In the genomic region with DNA sequence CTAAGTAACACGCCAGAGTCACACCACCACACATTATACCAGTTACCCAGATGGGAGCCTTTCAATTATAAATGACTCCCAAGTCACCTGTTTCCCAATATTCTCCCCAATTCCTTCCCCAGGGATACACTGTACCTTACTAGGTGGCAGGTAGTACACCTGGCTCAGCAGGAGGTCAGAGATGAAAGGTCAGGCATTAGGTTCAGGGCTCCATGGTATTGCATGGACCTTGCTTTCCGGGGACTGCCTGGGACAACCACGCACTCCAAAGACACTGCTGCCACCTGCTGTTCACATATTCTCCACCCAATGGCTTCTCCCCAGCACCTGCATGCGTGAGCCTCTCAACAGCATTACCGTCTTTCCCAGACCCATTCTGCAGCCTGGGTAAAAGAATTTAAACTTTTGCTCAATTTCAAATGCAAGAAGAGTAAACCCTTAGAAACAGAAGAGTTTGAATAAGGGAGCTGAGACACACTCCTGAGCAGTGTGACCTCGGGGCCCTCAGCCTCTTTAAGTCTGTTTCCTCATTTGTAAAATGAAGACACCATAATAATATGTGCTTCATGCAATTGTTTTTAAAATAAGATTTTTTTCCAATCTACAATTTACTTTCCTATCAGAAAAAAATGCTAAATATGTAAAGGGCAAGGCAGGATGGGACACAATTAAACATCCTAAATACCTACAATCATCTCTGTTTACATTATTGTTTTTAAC, we compare ENCODE assay signal across 8 cellular contexts. TPM values are rescaled to one million over a fixed set of nuclear protein-coding genes. Genes with fewer than 3 reads are reported as not detected.
DNase-seq lines count a peak whose midpoint lies in the region; ATAC-seq and TF ChIP-seq lines count a peak whose summit lies in the region.

No MANE protein-coding gene starts in this region.

- H2BK12ac ChIP-seq in neuronal stem cell (ENCODE audit: low read length): no peak overlapping the region

- H3K4me3 ChIP-seq in fibroblast of the aortic adventitia (ENCODE audit: low read depth, low read length): no peak overlapping the region
- no peak overlapping the region for H3K4me3 ChIP-seq in neuronal stem cell (ENCODE audit: low read length in 2 of 2)

- ATAC-seq in activated T-cell treated with anti-CD3 and anti-CD28 coated beads, Interleukin-2, amount 50 U/mL, for 72 hours (replicated peaks in 1 of 2): peak; percentile 86 to 89
- ATAC-seq in GM19023 (IDR thresholded peaks at IDR 0.05; ENCODE audit: unreplicated experiment): no peak

- no peaks in the 10 kb centered on the region for H3K79me1 ChIP-seq in neuronal stem cell (ENCODE audit: low read depth, low read length)

- H3K36me3 ChIP-seq in neuronal stem cell (replicated peaks in 1 of 2; ENCODE audit: control insufficient read depth in 2 of 2, insufficient read depth in 2 of 2, low read length in 2 of 2): no peaks in the 10 kb centered on the region

- no peak overlapping the region for H2BK120ac ChIP-seq in neuronal stem cell (ENCODE audit: low read depth, low read length)

- no peak overlapping the region for H2BK5ac ChIP-seq in neuronal stem cell (ENCODE audit: low read length)

- no peaks in the 10 kb centered on the region for H3K9me3 ChIP-seq in neuronal stem cell (replicated peaks in 1 of 2; ENCODE audit: control insufficient read depth in 2 of 2, insufficient read depth in 1 of 2, low read depth in 1 of 2, low read length in 2 of 2)

- H3K4me3 Mint-ChIP-seq in activated T-cell treated with anti-CD3 and anti-CD28 coated beads, Interleukin-2, amount 50 U/mL, for 72 hours: no peak overlapping the region

- H3K4ac ChIP-seq in neuronal stem cell (ENCODE audit: low read length): no peak overlapping the region

- H3K14ac ChIP-seq in neuronal stem cell (ENCODE audit: low read length): no peak overlapping the region

- H4K91ac ChIP-seq in neuronal stem cell (ENCODE audit: low read depth, low read length, poor library complexity): no peak overlapping the region

- H4K8ac ChIP-seq in neuronal stem cell (ENCODE audit: low read depth, low read length): no peak overlapping the region

- no peaks in the 10 kb centered on the region for H3K36me3 Mint-ChIP-seq in activated T-cell treated with anti-CD3 and anti-CD28 coated beads, Interleukin-2, amount 50 U/mL, for 72 hours (ENCODE audit: insufficient read depth in 2 of 2)

- peaks cover 8% of the 10 kb centered on the region for H3K4me1 Mint-ChIP-seq in activated T-cell treated with anti-CD3 and anti-CD28 coated beads, Interleukin-2, amount 50 U/mL, for 72 hours (ENCODE audit: low read depth)

- H3K27ac Mint-ChIP-seq in activated T-cell treated with anti-CD3 and anti-CD28 coated beads, Interleukin-2, amount 50 U/mL, for 72 hours: no peak overlapping the region

- no peak overlapping the region for H3K27ac ChIP-seq in neuronal stem cell (replicated peaks; ENCODE audit: low read length)

- peak; percentile 87 for TF ChIP-seq CTCF in fibroblast of the aortic adventitia (IDR thresholded peaks at IDR 0.05; ENCODE audit: insufficient read depth, low read length)

- no peaks in the 10 kb centered on the region for H3K27me3 ChIP-seq in neuronal stem cell (ENCODE audit: control insufficient read depth in 3 of 3, insufficient read depth in 3 of 3, low read depth in 1 of 3, low read length in 3 of 3)

- H2AFZ ChIP-seq in neuronal stem cell (ENCODE audit: low read length): peak overlapping the region; percentile 5

- peaks cover 6 to 14% of the 10 kb centered on the region in 2 donors for H3K4me1 ChIP-seq in neuronal stem cell (ENCODE audit: control insufficient read depth in 2 of 2, insufficient read depth in 1 of 2, low read depth in 1 of 2, low read length in 2 of 2)

- DNase-seq in GM04504 (ENCODE audit: low read depth): peak; percentile 47
- DNase-seq in Kasumi-1 (lab: John Stamatoyannopoulos, UW): peak; percentile 73 to 80
- peak; percentile 72 for DNase-seq in RPMI7951 (ENCODE audit: low read depth)
- DNase-seq in activated T-cell treated with anti-CD3 and anti-CD28 coated beads, Interleukin-2, amount 50 U/mL, for 72 hours: peak; percentile 77 to 79
- peak; percentile 83 for DNase-seq in fibroblast of the aortic adventitia (ENCODE audit: low read depth)
- DNase-seq in neuronal stem cell (ENCODE audit: low spot score): peak; percentile 64
- peak; percentile 91 for DNase-seq in superior temporal gyrus (ENCODE audit: extremely low spot score)

- WGBS in neuronal stem cell (ENCODE audit: extremely low coverage in 2 of 2, insufficient read length in 2 of 2, insufficient replicate concordance in 1 of 2), 2 donors: no CpG with 5 or more reads among the region's 6 CpGs

- H3K9me3 Mint-ChIP-seq in activated T-cell treated with anti-CD3 and anti-CD28 coated beads, Interleukin-2, amount 50 U/mL, for 72 hours: no peaks in the 10 kb centered on the region

- peaks cover 4% of the 10 kb centered on the region for H3K27me3 Mint-ChIP-seq in activated T-cell treated with anti-CD3 and anti-CD28 coated beads, Interleukin-2, amount 50 U/mL, for 72 hours (ENCODE audit: low read depth)

- no peak overlapping the region for H2AK5ac ChIP-seq in neuronal stem cell (ENCODE audit: low read depth, low read length)

- H3K18ac ChIP-seq in neuronal stem cell (ENCODE audit: low read length): no peak overlapping the region

- H3K9ac ChIP-seq in neuronal stem cell (ENCODE audit: low read depth, low read length, poor library complexity): no peak overlapping the region

- no peak overlapping the region for H2BK15ac ChIP-seq in neuronal stem cell (ENCODE audit: low read length)

- H3K23ac ChIP-seq in neuronal stem cell (ENCODE audit: low read depth, low read length, poor library complexity): no peak overlapping the region

- H3K4me2 ChIP-seq in neuronal stem cell (ENCODE audit: insufficient read depth, low read length, poor library complexity, severe bottlenecking): no peak overlapping the region

RNA-seq across cellular contexts. Expression of a gene that starts 28.0 kb away (rescaled TPM):
- 19.6 and 24.8 TPM in 2 replicates for total RNA-seq in RPMI7951 (2014; rRNA removed; shearing (Covaris generic))
- total RNA-seq in activated T-cell treated with anti-CD3 and anti-CD28 coated beads, Interleukin-2, amount 50 U/mL, for 72 hours: 10 to 100 TPM; 28.6 to 30.3 TPM
- 26.1 and 36.1 TPM in 2 replicates for total RNA-seq in fibroblast of the aortic adventitia (ENCODE audit: low replicate concordance)
- 8.2 TPM for polyA plus RNA-seq in neuronal stem cell (2013, experiment 1 of 2)
- 7.0 TPM for polyA plus RNA-seq in neuronal stem cell (2013, experiment 2 of 2)

RNA-seq across cellular contexts. Expression of a gene that starts 51.1 kb away (rescaled TPM):
- total RNA-seq in RPMI7951 (2014; rRNA removed; shearing (Covaris generic)): 1,035 and 1,151 TPM in 2 replicates
- 1 to 10 TPM; 9.5 to 9.6 TPM for total RNA-seq in activated T-cell treated with anti-CD3 and anti-CD28 coated beads, Interleukin-2, amount 50 U/mL, for 72 hours
- total RNA-seq in fibroblast of the aortic adventitia (ENCODE audit: low replicate concordance): 261 and 746 TPM in 2 replicates
- polyA plus RNA-seq in neuronal stem cell (2013, experiment 1 of 2): 1,430 TPM
- polyA plus RNA-seq in neuronal stem cell (2013, experiment 2 of 2): 1,425 TPM

Comparison
In these comparisons a context has a peak if more than half of its experiments do, and no peak if none do; other contexts are left out.
1. RNA of a gene that starts 51.1 kb away (total RNA-seq): 1,035 to 1,151 TPM in RPMI7951 and 261 to 746 TPM in fibroblast of the aortic adventitia; 9.5 to 9.6 TPM in activated T-cell treated with anti-CD3 and anti-CD28 coated beads, Interleukin-2, amount 50 U/mL, for 72 hours; every median in the first group is over 10 times any median in the second.
2. Peak in every context shown above with its lines, with median percentiles within 50 percentile points of each other: DNase-seq.